ENCODE assay signal across 16 cellular contexts in the genomic region with DNA sequence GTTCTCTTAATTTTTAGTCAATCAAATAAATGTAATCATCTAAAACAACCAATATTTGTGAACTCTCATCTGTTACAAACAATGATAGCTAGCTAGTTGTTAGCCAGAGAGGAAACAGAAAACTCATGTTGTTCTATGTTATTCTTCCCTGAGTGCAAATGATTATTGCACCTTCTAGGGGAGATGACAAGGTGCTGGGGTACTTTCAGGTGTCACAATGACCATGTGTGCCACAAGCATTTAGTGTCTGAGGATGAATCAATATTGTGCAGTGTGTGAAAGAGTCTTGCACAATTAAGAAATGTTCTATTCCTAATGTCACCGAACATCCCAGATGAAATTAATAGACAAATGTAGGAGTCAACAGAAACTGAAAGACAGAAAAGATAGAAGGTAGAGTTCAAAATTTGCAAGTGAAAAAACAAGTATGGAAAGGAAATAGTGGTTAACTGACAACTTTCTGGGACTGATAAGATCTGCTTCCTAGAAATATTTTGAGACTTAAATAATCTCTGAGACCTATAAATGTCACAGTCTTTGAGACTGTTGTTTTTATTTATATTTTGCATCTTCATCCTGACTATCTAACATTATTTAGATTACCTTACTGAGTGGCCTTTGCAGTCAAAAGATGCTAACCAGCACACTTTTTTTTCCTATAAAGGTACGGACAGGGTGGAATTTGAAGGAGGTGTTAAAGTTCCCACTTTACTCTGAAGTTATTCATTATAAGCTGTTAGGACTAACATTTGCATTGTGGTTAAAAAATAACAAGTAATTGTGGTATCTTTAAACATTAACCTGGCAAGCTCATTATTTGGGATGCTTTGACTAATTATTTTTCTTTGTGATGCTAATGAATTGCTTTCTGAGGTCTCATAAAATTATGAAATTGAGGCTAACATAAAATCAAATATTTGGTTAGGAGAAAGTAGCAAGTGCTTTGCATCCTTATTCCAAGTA. TPM values are rescaled to one million over a fixed set of nuclear protein-coding genes. Genes with fewer than 3 reads are reported as not detected.
DNase-seq lines count a peak whose midpoint lies in the region; ATAC-seq and TF ChIP-seq lines count a peak whose summit lies in the region.
"Had no signal": no experiment of that assay in that cellular context is flagged by ENCODE, and none has a peak within 500 bp of the region (broad histone marks: within the 10 kb centered on the region; RNA-seq: fewer than 3 reads in every experiment).

No MANE protein-coding gene starts in this region.

- DNase-seq in activated CD4-positive, alpha-beta T cell treated with anti-CD3 and anti-CD28 coated beads, Interleukin-2, amount 10 ng/mL, durations not matched to agents 7 days and 5 days: no peak
- no peak for DNase-seq in activated CD4-positive, alpha-beta T cell treated with anti-CD3 and anti-CD28 coated beads for 1 hour
- DNase-seq in natural killer cell: no peak
- no peak for DNase-seq in DMS 273 treated with DMSO at 0.1 percent for 48 hours (lab: John Stamatoyannopoulos, UW)
- no peak for DNase-seq in Right ventricle myocardium superior
- DNase-seq in SW480 (ENCODE audit: low spot score): no peak
- DNase-seq: ACHN, activated gamma-delta T cell treated with Interleukin-2 at 50 U/mL for 16 hours, KBM-7, left lung, NCI-H1105 treated with DMSO at 0.1 percent for 48 hours, NCI-H526, right lobe of liver, uterus had no signal

- intact Hi-C loops in natural killer cell (cut with micrococcal nuclease) (no loop called here), Right ventricle myocardium superior (cut with DNase I) (no loop called here)

- no peak for TF ChIP-seq CTCF in natural killer cell (IDR thresholded peaks at IDR 0.05)

- peak overlapping the region; percentile 85 for H3K27ac Mint-ChIP-seq in activated CD4-positive, alpha-beta T cell treated with anti-CD3 and anti-CD28 coated beads, Interleukin-2, amount 10 ng/mL, durations not matched to agents 7 days and 5 days
- no peak overlapping the region for H3K27ac Mint-ChIP-seq in activated T-helper 17 cell treated with anti-CD3 and anti-CD28 coated beads, Interleukin-2, amount 50 U/mL, for 72 hours
- peak overlapping the region in 1 of 2 donors; percentile 1 for H3K27ac Mint-ChIP-seq in natural killer cell

- H3K4me3 Mint-ChIP-seq in activated CD4-positive, alpha-beta T cell treated with anti-CD3 and anti-CD28 coated beads, Interleukin-2, amount 10 ng/mL, durations not matched to agents 7 days and 5 days: peak overlapping the region; percentile 61
- H3K4me3 Mint-ChIP-seq in activated T-helper 17 cell treated with anti-CD3 and anti-CD28 coated beads, Interleukin-2, amount 50 U/mL, for 72 hours: peak overlapping the region; percentile 32
- peak overlapping the region; percentile 51 for H3K4me3 Mint-ChIP-seq in natural killer cell

- H3K36me3 Mint-ChIP-seq in activated CD4-positive, alpha-beta T cell treated with anti-CD3 and anti-CD28 coated beads, Interleukin-2, amount 10 ng/mL, durations not matched to agents 7 days and 5 days (ENCODE audit: low read depth): peaks cover 18% of the 10 kb centered on the region
- no peaks in the 10 kb centered on the region for H3K36me3 Mint-ChIP-seq in activated T-helper 17 cell treated with anti-CD3 and anti-CD28 coated beads, Interleukin-2, amount 50 U/mL, for 72 hours (ENCODE audit: low read depth)
- no peaks in the 10 kb centered on the region for H3K36me3 Mint-ChIP-seq in natural killer cell

- H3K4me1 Mint-ChIP-seq in activated CD4-positive, alpha-beta T cell treated with anti-CD3 and anti-CD28 coated beads, Interleukin-2, amount 10 ng/mL, durations not matched to agents 7 days and 5 days: peaks cover 47% of the 10 kb centered on the region
- H3K4me1 Mint-ChIP-seq in activated T-helper 17 cell treated with anti-CD3 and anti-CD28 coated beads, Interleukin-2, amount 50 U/mL, for 72 hours: peaks cover 18% of the 10 kb centered on the region
- peaks cover 15 to 24% of the 10 kb centered on the region in 2 donors for H3K4me1 Mint-ChIP-seq in natural killer cell

- ATAC-seq in GM19351 (IDR thresholded peaks at IDR 0.05; ENCODE audit: unreplicated experiment) (peak; percentile 44), natural killer cell (no peak), Right ventricle myocardium superior (ENCODE audit: poor library complexity) (no peak)
- ATAC-seq in activated T-helper 17 cell treated with anti-CD3 and anti-CD28 coated beads, Interleukin-2, amount 50 U/mL, for 72 hours (replicated peaks): peak; percentile 51
- ATAC-seq: left lung, right lobe of liver had no signal

- no peaks in the 10 kb centered on the region for H3K27me3 Mint-ChIP-seq in activated CD4-positive, alpha-beta T cell treated with anti-CD3 and anti-CD28 coated beads, Interleukin-2, amount 10 ng/mL, durations not matched to agents 7 days and 5 days
- H3K27me3 Mint-ChIP-seq in activated T-helper 17 cell treated with anti-CD3 and anti-CD28 coated beads, Interleukin-2, amount 50 U/mL, for 72 hours: no peaks in the 10 kb centered on the region
- peaks cover 0 to 2% of the 10 kb centered on the region in 2 donors for H3K27me3 Mint-ChIP-seq in natural killer cell (ENCODE audit: low read depth in 2 of 2)

- CTCF ChIA-PET in activated CD4-positive, alpha-beta T cell treated with anti-CD3 and anti-CD28 coated beads, Interleukin-2, amount 10 ng/mL, durations not matched to agents 7 days and 5 days (lab: Charles Lee): no interaction called here

- H3K9me3 Mint-ChIP-seq in activated CD4-positive, alpha-beta T cell treated with anti-CD3 and anti-CD28 coated beads, Interleukin-2, amount 10 ng/mL, durations not matched to agents 7 days and 5 days: peaks cover 11% of the 10 kb centered on the region
- no peaks in the 10 kb centered on the region for H3K9me3 Mint-ChIP-seq in activated T-helper 17 cell treated with anti-CD3 and anti-CD28 coated beads, Interleukin-2, amount 50 U/mL, for 72 hours
- H3K9me3 Mint-ChIP-seq in natural killer cell: no peaks in the 10 kb centered on the region

- POLR2A ChIA-PET in activated CD4-positive, alpha-beta T cell treated with anti-CD3 and anti-CD28 coated beads, Interleukin-2, amount 10 ng/mL, durations not matched to agents 7 days and 5 days (lab: Charles Lee): interaction anchor here (0.6 kb wide), 1 partner anchor 21 kb away, joined by 3 read pairs; no protein-coding TSS in a partner anchor

RNA-seq across cellular contexts. Expression of a gene that starts 21.6 kb away (rescaled TPM):
- 10 to 100 TPM; 62.9 to 63.5 TPM for total RNA-seq in activated CD4-positive, alpha-beta T cell treated with anti-CD3 and anti-CD28 coated beads, Interleukin-2, amount 10 ng/mL, durations not matched to agents 7 days and 5 days
- total RNA-seq in activated T-helper 17 cell treated with anti-CD3 and anti-CD28 coated beads, Interleukin-2, amount 50 U/mL, for 72 hours: 10 to 100 TPM; 11.1 to 11.5 TPM
- total RNA-seq in natural killer cell: 10 to 100 TPM; 56.6 to 66.7 (median 56.9) TPM
- total RNA-seq in Right ventricle myocardium superior: 10.3 TPM

Comparison
In these comparisons a context has a peak if more than half of its experiments do, and no peak if none do; other contexts are left out.
1. ATAC-seq: peak in GM19351 (single experiment) and activated T-helper 17 cell treated with anti-CD3 and anti-CD28 coated beads, Interleukin-2, amount 50 U/mL, for 72 hours (single experiment); none in natural killer cell (0 of 3) and Right ventricle myocardium superior (single experiment).
2. Peak in every context shown above with its lines, with median percentiles within 50 percentile points of each other: H3K4me3 Mint-ChIP-seq.